ENCODE assay signal across 9 cellular contexts in the genomic region with DNA sequence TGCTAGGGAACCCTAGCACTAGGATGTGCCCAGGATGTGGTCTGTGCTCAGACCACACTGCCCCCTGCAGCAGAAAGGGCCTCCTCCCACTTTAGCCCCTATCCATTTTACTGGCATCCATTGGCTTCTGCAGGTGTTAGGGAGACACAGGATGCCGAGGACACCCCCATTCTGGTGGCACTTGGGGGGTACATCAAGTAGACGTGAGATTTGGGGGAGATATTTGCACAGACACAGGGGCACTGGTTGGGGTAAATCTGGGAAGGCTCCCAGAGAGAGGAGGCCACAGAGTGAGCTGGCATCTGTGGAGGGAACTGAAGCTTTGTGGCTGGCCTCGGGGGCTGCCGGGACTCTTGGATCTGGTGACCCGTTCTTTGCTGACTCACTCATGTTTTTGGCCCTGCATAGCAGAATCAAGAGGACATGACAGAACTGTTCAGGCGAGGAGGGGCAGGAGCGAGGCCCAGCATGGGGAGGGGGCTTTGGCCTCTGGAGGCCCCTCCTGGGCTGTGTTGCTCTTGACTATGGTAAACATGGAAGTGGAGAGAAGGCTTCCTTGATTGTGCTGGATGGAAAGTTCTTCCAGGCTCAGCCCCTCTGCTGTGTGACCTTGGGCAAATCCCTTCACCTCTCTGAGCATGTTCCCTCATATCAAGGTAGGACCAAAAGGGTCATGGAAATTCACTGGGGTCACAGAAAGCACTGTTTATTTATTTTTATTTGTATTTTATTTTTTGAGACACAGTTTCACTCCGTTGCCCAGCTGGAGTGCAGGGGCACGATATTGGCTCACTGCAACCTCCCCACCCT. TPM values are rescaled to one million over a fixed set of nuclear protein-coding genes. Genes with fewer than 3 reads are reported as not detected.
DNase-seq lines count a peak whose midpoint lies in the region; ATAC-seq and TF ChIP-seq lines count a peak whose summit lies in the region.
"Had no signal": no experiment of that assay in that cellular context is flagged by ENCODE, and none has a peak within 500 bp of the region (broad histone marks: within the 10 kb centered on the region; RNA-seq: fewer than 3 reads in every experiment).

No MANE protein-coding gene starts in this region.

- dilution Hi-C loops in IMR-90 (cut with HindIII; ENCODE audit: low sequenced_read_pairs, unreplicated experiment), result no loop called here

- H3K4me3 Mint-ChIP-seq in MCF 10A (ENCODE audit: unreplicated experiment), result peak overlapping the region; percentile 85

- H3K4ac ChIP-seq in IMR-90 (ENCODE audit: low read depth, low read length), result no peak overlapping the region

- no peak overlapping the region for H2AFZ ChIP-seq in IMR-90 (replicated peaks; ENCODE audit: low read length, poor library complexity)
- no peak overlapping the region for H2AFZ ChIP-seq in neural cell (ENCODE audit: low read depth, low read length)

- in situ Hi-C loops in IMR-90 (cut with MboI; ENCODE audit: low sequenced_read_pairs), result no loop called here

- H3K27ac Mint-ChIP-seq in MCF 10A (ENCODE audit: low read depth, unreplicated experiment), result no peak overlapping the region
- H3K27ac Mint-ChIP-seq: activated CD8-positive, alpha-beta memory T cell treated with anti-CD3 and anti-CD28 coated beads, Interleukin-2, amount 10 ng/mL, durations not matched to agents 7 days and 5 days had no signal

- H2BK15ac ChIP-seq in IMR-90 (ENCODE audit: low read depth, low read length), result no peak overlapping the region

- H3K4me1 Mint-ChIP-seq in MCF 10A (ENCODE audit: insufficient read depth, unreplicated experiment), result peaks cover 9% of the 10 kb centered on the region

- intact Hi-C loops in IMR-90 (cut with micrococcal nuclease) (loop anchor here (10.0 kb wide), 1 partner anchor 165 kb away; no protein-coding TSS in a partner anchor), MCF 10A (cut with micrococcal nuclease) (loop anchor here (2.0 kb wide), 3 partner anchors 25 to 163 kb away; partner anchors contain the start of gene SLC8B1)

- no peak overlapping the region; the same call in 1 of the 2 replicates for H2AK5ac ChIP-seq in IMR-90 (ENCODE audit: low read depth, low read length)

- H3K23ac ChIP-seq in IMR-90 (ENCODE audit: low read depth, low read length), result no peak overlapping the region

- WGBS in IMR-90 (ENCODE audit: extremely low coverage in 2 of 2, insufficient read length in 1 of 2), 2 experiments, result 100% methylated on average over 1 of the region's 9 CpGs; no CpG with 5 or more reads in 1 of the 2 experiments

- H2AK9ac ChIP-seq in IMR-90 (replicated peaks; ENCODE audit: low read depth, low read length, poor library complexity), result peak overlapping the region; percentile 92

- no peak overlapping the region for H3K14ac ChIP-seq in IMR-90 (replicated peaks; ENCODE audit: low read depth, low read length)

- peak overlapping the region in 1 of 11 experiments; percentile 0; a peak in 1 of 22 replicates for H3K27ac ChIP-seq in BLaER1 treated with 17β-estradiol and CSF1 and Interleukin-3, amounts not matched to agents 10 nM and 100 nM
- H3K27ac ChIP-seq in IMR-90 (ENCODE audit: insufficient read depth, low read length), result no peak overlapping the region
- H3K27ac ChIP-seq in neural cell (ENCODE audit: low read length), result no peak overlapping the region

- H3K27me3 ChIP-seq in BLaER1 treated with 17β-estradiol and CSF1 and Interleukin-3, amounts not matched to agents 10 nM and 100 nM, result no peaks in the 10 kb centered on the region
- H3K27me3 ChIP-seq in IMR-90 (ENCODE audit: control insufficient read depth, insufficient read depth, low read length) (no peaks in the 10 kb centered on the region), neural cell (ENCODE audit: insufficient read depth, low read depth, low read length) (no peaks in the 10 kb centered on the region)

- POLR2A ChIA-PET in IMR-90 (lab: Charles Lee; ENCODE audit: unreplicated experiment), result no interaction called here
- POLR2A ChIA-PET in MCF 10A (lab: Yijun Ruan, JAX), result no interaction called here

- H3K9me3 Mint-ChIP-seq in MCF 10A (ENCODE audit: unreplicated experiment), result no peaks in the 10 kb centered on the region

- no peaks in the 10 kb centered on the region for H3K27me3 Mint-ChIP-seq in MCF 10A (ENCODE audit: insufficient read depth, unreplicated experiment)
- H3K27me3 Mint-ChIP-seq: activated CD8-positive, alpha-beta memory T cell treated with anti-CD3 and anti-CD28 coated beads, Interleukin-2, amount 10 ng/mL, durations not matched to agents 7 days and 5 days had no signal

- H3K56ac ChIP-seq in IMR-90 (ENCODE audit: extremely low read depth, insufficient read depth, low read length), result no peak overlapping the region

- no peak overlapping the region for H4K91ac ChIP-seq in IMR-90 (ENCODE audit: insufficient read depth, low read depth, low read length)

- H3K4me2 ChIP-seq in BLaER1 treated with 17β-estradiol and CSF1 and Interleukin-3, amounts not matched to agents 10 nM and 100 nM, result peak overlapping the region; percentile 90 to 100 (median 97); a peak in 16 of 22 replicates
- no peak overlapping the region; the same call in 1 of the 2 replicates for H3K4me2 ChIP-seq in IMR-90 (ENCODE audit: low read depth, low read length)
- H3K4me2 ChIP-seq in neural cell (ENCODE audit: low read length), result no peak overlapping the region

- no peaks in the 10 kb centered on the region for H3K9me2 ChIP-seq in neural cell (ENCODE audit: insufficient read depth, low read length)

- H4K5ac ChIP-seq in IMR-90 (ENCODE audit: low read depth, low read length), result no peak overlapping the region

- no peak overlapping the region for H3K18ac ChIP-seq in IMR-90 (ENCODE audit: low read depth, low read length)

- peaks cover 5% of the 10 kb centered on the region for H3K36me3 Mint-ChIP-seq in MCF 10A (ENCODE audit: insufficient read depth, unreplicated experiment)
- H3K36me3 Mint-ChIP-seq: activated CD8-positive, alpha-beta memory T cell treated with anti-CD3 and anti-CD28 coated beads, Interleukin-2, amount 10 ng/mL, durations not matched to agents 7 days and 5 days had no signal

- peaks cover 16% of the 10 kb centered on the region for H3K79me2 ChIP-seq in neural cell (replicated peaks; ENCODE audit: insufficient read depth, low read length)

- peak overlapping the region in 5 of 10 experiments; percentile 76 to 99 (median 88); a peak in 8 of 20 replicates for H3K4me3 ChIP-seq in BLaER1 treated with 17β-estradiol and CSF1 and Interleukin-3, amounts not matched to agents 10 nM and 100 nM
- no peak overlapping the region for H3K4me3 ChIP-seq in IMR-90 (ENCODE audit: insufficient read depth, low read depth, low read length)
- peak overlapping the region; percentile 93 for H3K4me3 ChIP-seq in neural cell (ENCODE audit: low read length)

- TF ChIP-seq RAD21 in IMR-90 (IDR thresholded peaks at IDR 0.05; ENCODE audit: low read length), result peak; percentile 34; the same call in 1 of the 2 replicates
- no peak for TF ChIP-seq RAD21 in neural cell (conservative IDR thresholded peaks at IDR 0.05)

- no peak for TF ChIP-seq EP300 in neural cell (conservative IDR thresholded peaks at IDR 0.05; ENCODE audit: poor library complexity, severe bottlenecking)

- no peaks in the 10 kb centered on the region for H3K9me3 ChIP-seq in BLaER1 treated with 17β-estradiol and CSF1 and Interleukin-3, amounts not matched to agents 10 nM and 100 nM (replicated peaks in 1 of 11)
- no peaks in the 10 kb centered on the region for H3K9me3 ChIP-seq in IMR-90 (ENCODE audit: control insufficient read depth, insufficient read depth, low read length)
- no peaks in the 10 kb centered on the region for H3K9me3 ChIP-seq in neural cell (ENCODE audit: low read length)

- no peaks in the 10 kb centered on the region for H3F3A ChIP-seq in neural cell (ENCODE audit: insufficient read depth, low read length, poor library complexity, severe bottlenecking)

- no TSS peak for BruUV-seq in IMR-90 (replicated peaks; lab: Mats Ljungman, UMichigan)
- BruUV-seq in MCF 10A (replicated peaks; lab: Mats Ljungman, UMichigan), result TSS peak; percentile 30

- peaks cover 9 to 43% of the 10 kb centered on the region in 2 experiments for H3K79me1 ChIP-seq in IMR-90 (ENCODE audit: low read depth in 1 of 2, low read length in 2 of 2)

- no peak overlapping the region for H2BK120ac ChIP-seq in IMR-90 (ENCODE audit: low read depth, low read length)

- TF ChIP-seq CTCF in IMR-90 (conservative IDR thresholded peaks at IDR 0.05; ENCODE audit: low read depth, low read length) (0 out of 2 replicates have a peak, but pooled peaks have one; percentile 21), MCF 10A (IDR thresholded peaks at IDR 0.05; ENCODE audit: unreplicated experiment) (no peak), neural cell (IDR thresholded peaks at IDR 0.05; ENCODE audit: poor library complexity, severe bottlenecking) (no peak), GM20000 (IDR thresholded peaks at IDR 0.05; ENCODE audit: extremely low read depth, missing control alignments) (no peak)

- peaks cover 18 to 43% (median 24%) of the 10 kb centered on the region in 10 experiments for H3K4me1 ChIP-seq in BLaER1 treated with 17β-estradiol and CSF1 and Interleukin-3, amounts not matched to agents 10 nM and 100 nM
- H3K4me1 ChIP-seq in IMR-90 (ENCODE audit: control insufficient read depth, insufficient read depth, low read length), result peaks cover 9% of the 10 kb centered on the region

- TF ChIP-seq POLR2A in IMR-90 (IDR thresholded peaks at IDR 0.05; ENCODE audit: low read depth, low read length), result no peak

- ATAC-seq in IMR-90 (ENCODE audit: low read depth), result no peak
- ATAC-seq in HG02759 (IDR thresholded peaks at IDR 0.05; ENCODE audit: unreplicated experiment), result no peak
- no peak for ATAC-seq in GM21360 (IDR thresholded peaks at IDR 0.05; ENCODE audit: unreplicated experiment)
- ATAC-seq in HG03432 (IDR thresholded peaks at IDR 0.05; ENCODE audit: unreplicated experiment), result no peak
- ATAC-seq: activated CD8-positive, alpha-beta memory T cell treated with anti-CD3 and anti-CD28 coated beads, Interleukin-2, amount 10 ng/mL, durations not matched to agents 7 days and 5 days had no signal

- CTCF ChIA-PET in IMR-90 (lab: Yijun Ruan, JAX) (no interaction called here), MCF 10A (lab: Yijun Ruan, JAX) (interaction anchor here (0.6 to 0.7 kb wide), 2 partner anchors 100 to 137 kb away, joined by 3 to 4 read pairs; no protein-coding TSS in a partner anchor)

- H4K20me1 ChIP-seq in BLaER1 treated with 17β-estradiol and CSF1 and Interleukin-3, amounts not matched to agents 10 nM and 100 nM, result peaks cover 0 to 62% (median 23%) of the 10 kb centered on the region in 11 experiments; a peak in 17 of 22 replicates
- H4K20me1 ChIP-seq in IMR-90 (ENCODE audit: insufficient read depth, low read length) (peaks cover 10% of the 10 kb centered on the region), neural cell (ENCODE audit: insufficient read depth) (no peaks in the 10 kb centered on the region)

- H3K9ac ChIP-seq in BLaER1 treated with 17β-estradiol and CSF1 and Interleukin-3, amounts not matched to agents 10 nM and 100 nM, result peak overlapping the region in 4 of 11 experiments; percentile 80 to 86 (median 84); a peak in 4 of 22 replicates
- H3K9ac ChIP-seq in IMR-90 (ENCODE audit: low read depth, low read length), result no peak overlapping the region
- peak overlapping the region; percentile 87 for H3K9ac ChIP-seq in neural cell (ENCODE audit: low read length)

- peaks cover 9% of the 10 kb centered on the region for H3K9me1 ChIP-seq in IMR-90 (ENCODE audit: insufficient read depth, low read length)

- no peak overlapping the region for H2BK5ac ChIP-seq in IMR-90 (ENCODE audit: low read depth, low read length, poor library complexity, severe bottlenecking)

- H4K8ac ChIP-seq in IMR-90 (ENCODE audit: low read depth in 2 of 2, low read length in 2 of 2), result no peak overlapping the region

- DNase-seq in IMR-90 (no peak), MCF 10A (ENCODE audit: unreplicated experiment) (no peak), GM20000 (ENCODE audit: low spot score) (no peak)
- DNase-seq: activated CD8-positive, alpha-beta memory T cell treated with anti-CD3 and anti-CD28 coated beads, Interleukin-2, amount 10 ng/mL, durations not matched to agents 7 days and 5 days had no signal

- H2BK20ac ChIP-seq in IMR-90 (ENCODE audit: low read depth, low read length), result no peak overlapping the region

- H3K36me3 ChIP-seq in BLaER1 treated with 17β-estradiol and CSF1 and Interleukin-3, amounts not matched to agents 10 nM and 100 nM, result peaks cover 0 to 24% (median 0%) of the 10 kb centered on the region in 11 experiments; a peak in 6 of 22 replicates
- no peaks in the 10 kb centered on the region; the same call in 1 of the 2 replicates for H3K36me3 ChIP-seq in IMR-90 (ENCODE audit: control insufficient read depth, insufficient read depth, low read length)
- no peaks in the 10 kb centered on the region for H3K36me3 ChIP-seq in neural cell (ENCODE audit: insufficient read depth, low read length)

RNA-seq across cellular contexts. Expression of gene PLBD2, which starts 1.8 kb away (rescaled TPM):
- 7.3 and 8.1 TPM in 2 replicates for total RNA-seq in IMR-90 (2012; rRNA removed)
- polyA plus RNA-seq in IMR-90 (2012; rRNA removed), result 37.1 and 44.5 TPM in 2 replicates
- polyA plus RNA-seq in IMR-90 (2012; cell fraction: cytosol; rRNA removed), result 29.3 and 37.5 TPM in 2 replicates
- 12.4 and 18.7 TPM in 2 replicates for polyA plus RNA-seq in IMR-90 (2012; cell fraction: nucleus; rRNA removed; ENCODE audit: low replicate concordance)
- total RNA-seq in MCF 10A (2022), result 18.1 and 24.0 TPM in 2 replicates
- 4.8 and 6.7 TPM in 2 replicates for polyA plus RNA-seq in neural cell
- polyA minus RNA-seq in neural cell, result 10.2 and 14.4 TPM in 2 replicates

RNA-seq across cellular contexts. Expression of gene SLC8B1, which starts 25.2 kb away (rescaled TPM):
- total RNA-seq in IMR-90 (2012; rRNA removed) (4.1 and 5.0 TPM in 2 replicates), MCF 10A (2022) (15.7 and 19.6 TPM in 2 replicates)
- polyA plus RNA-seq in IMR-90 (2012; rRNA removed) (9.7 and 10.2 TPM in 2 replicates), neural cell (1.1 TPM in 2 replicates)
- 12.0 and 13.9 TPM in 2 replicates for polyA plus RNA-seq in IMR-90 (2012; cell fraction: cytosol; rRNA removed)
- 31.3 and 40.1 TPM in 2 replicates for polyA plus RNA-seq in IMR-90 (2012; cell fraction: nucleus; rRNA removed; ENCODE audit: low replicate concordance)
- polyA minus RNA-seq in neural cell, result 0.58 and 1.2 TPM in 2 replicates

RNA-seq across cellular contexts. Expression of gene SDS, which starts 43.5 kb away (rescaled TPM):
- total RNA-seq in IMR-90 (2012; rRNA removed) (not detected in 2 replicates), MCF 10A (2022) (not detected in 2 replicates)
- polyA plus RNA-seq in IMR-90 (2012; rRNA removed) (not detected in 2 replicates), neural cell (not detected in 2 replicates)
- polyA plus RNA-seq in IMR-90 (2012; cell fraction: cytosol; rRNA removed), result not detected in 2 replicates
- not detected in 2 replicates for polyA plus RNA-seq in IMR-90 (2012; cell fraction: nucleus; rRNA removed; ENCODE audit: low replicate concordance)
- polyA minus RNA-seq in neural cell, result not detected in 2 replicates
- total RNA-seq: activated CD8-positive, alpha-beta memory T cell treated with anti-CD3 and anti-CD28 coated beads, Interleukin-2, amount 10 ng/mL, durations not matched to agents 7 days and 5 days had no signal

Comparison
In these comparisons a context has a peak if more than half of its experiments do, and no peak if none do; other contexts are left out.
1. H3K4me2 ChIP-seq: peak in BLaER1 treated with 17β-estradiol and CSF1 and Interleukin-3, amounts not matched to agents 10 nM and 100 nM (11 of 11); none in IMR-90 (single experiment) and neural cell (single experiment).